In genomic region chr15:85639752-85640381, GRCh38 we compare ENCODE assay signal across 11 cellular contexts.
DNase-seq lines count a peak whose midpoint lies in the region; ATAC-seq and TF ChIP-seq lines count a peak whose summit lies in the region.
"Had no signal": no experiment of that assay in that cellular context is flagged by ENCODE, and none has a peak within 500 bp of the region (broad histone marks: within the 10 kb centered on the region; RNA-seq: fewer than 3 reads in every experiment).

No MANE protein-coding gene starts in this region.

- H3K27ac ChIP-seq in CD4-positive, alpha-beta memory T cell (ENCODE audit: low read depth, low read length): no peak overlapping the region
- no peak overlapping the region for H3K27ac ChIP-seq in RWPE1
- H3K27ac ChIP-seq: VCaP had no signal

- CTCF ChIA-PET in CD4-positive, alpha-beta memory T cell (lab: Charles Lee; ENCODE audit: partially characterized antibody): interaction anchor here (1.4 to 1.7 kb wide), 2 partner anchors 10 to 32 kb away, joined by 3 read pairs; no protein-coding TSS in a partner anchor
- CTCF ChIA-PET in RWPE1 (lab: Yijun Ruan, JAX): no interaction called here
- CTCF ChIA-PET in HEK293T (lab: Yijun Ruan, JAX): no interaction called here

- H3K4me1 Mint-ChIP-seq in CD4-positive, alpha-beta memory T cell: peaks cover 20 to 37% (median 34%) of the 10 kb centered on the region in 4 donors
- H3K4me1 Mint-ChIP-seq in naive thymus-derived CD8-positive, alpha-beta T cell: peaks cover 14 to 31% (median 30%) of the 10 kb centered on the region in 4 donors

- peak; percentile 82 for ATAC-seq in GM21576 (IDR thresholded peaks at IDR 0.05; ENCODE audit: unreplicated experiment)
- ATAC-seq in naive thymus-derived CD8-positive, alpha-beta T cell: no peak

- no peaks in the 10 kb centered on the region for H3K9me3 ChIP-seq in CD4-positive, alpha-beta memory T cell (ENCODE audit: control insufficient read depth in 1 of 2, low read length in 2 of 2)
- H3K9me3 ChIP-seq: esophagus squamous epithelium had no signal

- peak overlapping the region in 4 of 7 donors; percentile 15 to 66 (median 38) for H3K27ac Mint-ChIP-seq in CD4-positive, alpha-beta memory T cell
- peak overlapping the region in 2 of 10 donors; percentile 20 to 58 for H3K27ac Mint-ChIP-seq in naive thymus-derived CD8-positive, alpha-beta T cell

- peaks cover 12% of the 10 kb centered on the region for H3K4me1 ChIP-seq in CD4-positive, alpha-beta memory T cell (ENCODE audit: insufficient read depth, low read length)

- H3K36me3 ChIP-seq in CD4-positive, alpha-beta memory T cell (ENCODE audit: insufficient read depth, low read length): peaks cover 29% of the 10 kb centered on the region

- H3K4me3 Mint-ChIP-seq in CD4-positive, alpha-beta memory T cell: no peak overlapping the region
- H3K4me3 Mint-ChIP-seq in naive thymus-derived CD8-positive, alpha-beta T cell: no peak overlapping the region

- intact Hi-C loops in CD4-positive, alpha-beta memory T cell (cut with micrococcal nuclease): no loop called here

- H3K27me3 Mint-ChIP-seq in CD4-positive, alpha-beta memory T cell: no peaks in the 10 kb centered on the region
- H3K27me3 Mint-ChIP-seq in naive thymus-derived CD8-positive, alpha-beta T cell: no peaks in the 10 kb centered on the region

- POLR2A ChIA-PET in CD4-positive, alpha-beta memory T cell (lab: Charles Lee; ENCODE audit: partially characterized antibody): interaction anchor here (0.7 to 1.7 kb wide), 2 partner anchors 14 to 21 kb away, joined by 3 to 8 read pairs; no protein-coding TSS in a partner anchor
- POLR2A ChIA-PET in RWPE1 (lab: Yijun Ruan, JAX; ENCODE audit: low non-redundant PET) (no interaction called here), HEK293T (lab: Yijun Ruan, JAX) (no interaction called here)
- POLR2A ChIA-PET in naive thymus-derived CD8-positive, alpha-beta T cell (lab: Charles Lee): no interaction called here

- no peaks in the 10 kb centered on the region for H3K9me3 Mint-ChIP-seq in CD4-positive, alpha-beta memory T cell
- no peaks in the 10 kb centered on the region for H3K9me3 Mint-ChIP-seq in naive thymus-derived CD8-positive, alpha-beta T cell

- no peak overlapping the region for H3K4me3 ChIP-seq in CD4-positive, alpha-beta memory T cell (ENCODE audit: low read length in 2 of 2)
- H3K4me3 ChIP-seq: esophagus squamous epithelium had no signal

- H3K27me3 ChIP-seq in CD4-positive, alpha-beta memory T cell (ENCODE audit: insufficient read depth, low read length): no peaks in the 10 kb centered on the region
- H3K27me3 ChIP-seq: esophagus squamous epithelium had no signal

- H3K36me3 Mint-ChIP-seq in CD4-positive, alpha-beta memory T cell: peaks cover 35 to 52% of the 10 kb centered on the region in 2 donors
- peaks cover 0 to 63% (median 10%) of the 10 kb centered on the region in 3 donors for H3K36me3 Mint-ChIP-seq in naive thymus-derived CD8-positive, alpha-beta T cell

- DNase-seq in CD4-positive, alpha-beta memory T cell: no peak
- DNase-seq in RWPE1 (ENCODE audit: low spot score) (peak; percentile 24), islet precursor cell (peak; percentile 61), NAMALWA (ENCODE audit: low spot score) (no peak), HEK293T (ENCODE audit: extremely low spot score) (no peak)
- DNase-seq in effector CD8-positive, alpha-beta T cell (lab: John Stamatoyannopoulos, UW): no peak
- DNase-seq in naive thymus-derived CD8-positive, alpha-beta T cell: no peak
- DNase-seq: esophagus squamous epithelium; stimulated activated CD4-positive, alpha-beta T cell treated with anti-CD3 and anti-CD28 coated beads, Interleukin-12 subunit alpha, Interleukin-12 subunit beta, amount 100 ng/mL, for 4 hours had no signal

- no peak for TF ChIP-seq CTCF in RWPE1 (conservative IDR thresholded peaks at IDR 0.05; ENCODE audit: low read depth)

TF ChIP-seq in HEK293T, 16 proteins besides CTCF, POLR2A, EP300 and RAD21:
- no peak for TF ChIP-seq PKNOX1 (IDR thresholded peaks at IDR 0.05)
- TF ChIP-seq SP1 (IDR thresholded peaks at IDR 0.05): no peak
- TF ChIP-seq FOXM1 (IDR thresholded peaks at IDR 0.05; ENCODE audit: borderline replicate concordance): no peak
- no peak for TF ChIP-seq ZNF384 (IDR thresholded peaks at IDR 0.05)
- no peak for TF ChIP-seq L3MBTL2 (conservative IDR thresholded peaks at IDR 0.05)
- TF ChIP-seq BHLHE40 (IDR thresholded peaks at IDR 0.05; ENCODE audit: borderline replicate concordance): no peak
- TF ChIP-seq SUZ12 (IDR thresholded peaks at IDR 0.05): no peak
- no peak for TF ChIP-seq ELF4 (IDR thresholded peaks at IDR 0.05)
- TF ChIP-seq LEF1 (IDR thresholded peaks at IDR 0.05; ENCODE audit: borderline replicate concordance): no peak
- no peak for TF ChIP-seq NFRKB (IDR thresholded peaks at IDR 0.05)
TF ChIP-seq in HEK293T: peak in this region for 0.

Comparison
In these comparisons a context has a peak if more than half of its experiments do, and no peak if none do; other contexts are left out.
1. DNase-seq: peak in RWPE1 (single experiment) and islet precursor cell (single experiment); none in CD4-positive, alpha-beta memory T cell (0 of 5), NAMALWA (single experiment), effector CD8-positive, alpha-beta T cell (single experiment), HEK293T (single experiment) and naive thymus-derived CD8-positive, alpha-beta T cell (0 of 10).